ENCODE assay signal across 8 cellular contexts in the genomic region with DNA sequence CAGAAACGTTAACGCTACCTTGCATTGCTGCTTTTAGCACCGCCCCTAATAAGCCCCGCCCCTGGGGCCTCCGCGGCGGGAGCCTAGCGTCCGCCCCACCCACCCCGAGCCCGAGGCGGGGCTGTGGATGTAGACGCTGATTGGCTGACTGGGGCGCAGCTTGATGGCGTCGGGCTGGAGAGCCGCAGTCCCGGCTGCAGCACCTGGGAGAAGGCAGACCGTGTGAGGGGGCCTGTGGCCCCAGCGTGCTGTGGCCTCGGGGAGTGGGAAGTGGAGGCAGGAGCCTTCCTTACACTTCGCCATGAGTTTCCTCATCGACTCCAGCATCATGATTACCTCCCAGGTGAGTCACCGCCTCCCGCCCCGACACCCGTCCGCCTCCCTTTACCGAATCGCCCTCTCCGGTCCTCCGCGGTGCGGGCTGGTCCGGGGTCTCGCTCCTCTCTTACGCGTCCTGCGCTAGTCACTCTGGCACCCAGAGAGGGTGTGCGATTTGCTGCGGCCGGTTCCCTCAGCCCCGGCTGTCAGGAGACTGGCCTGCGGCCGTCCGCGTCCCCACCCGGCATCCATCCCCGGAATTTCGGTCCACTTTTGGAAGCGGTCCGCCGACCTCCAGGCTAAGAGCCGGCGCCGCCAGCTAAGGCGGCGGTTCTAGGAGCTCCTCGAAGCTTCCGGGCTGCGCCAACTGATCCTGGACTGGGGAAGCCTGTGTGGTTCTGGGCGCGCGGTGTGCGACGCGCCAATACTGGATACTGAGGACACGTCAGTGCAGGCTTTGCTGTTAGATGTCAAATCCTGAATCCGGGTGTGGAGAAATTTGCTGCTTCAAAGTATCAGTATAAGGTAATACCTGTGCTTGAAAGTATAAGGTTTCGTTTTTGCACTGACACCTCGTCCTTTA. TPM values are rescaled to one million over a fixed set of nuclear protein-coding genes. Genes with fewer than 3 reads are reported as not detected.
DNase-seq lines count a peak whose midpoint lies in the region; ATAC-seq and TF ChIP-seq lines count a peak whose summit lies in the region.
"Not testable (repeated sequence)": the region's sequence is repeated elsewhere in the genome, so short reads cannot be mapped to it uniquely, and the experiment has no call there.

A gene (plus strand): TSS at position 156 of the 901 bp plus-strand sequence. CDS start 146 bp downstream, at position 302.

- not testable (repeated sequence) for H3K9me3 Mint-ChIP-seq in activated T-cell treated with anti-CD3 and anti-CD28 coated beads, Interleukin-2, amount 50 U/mL, for 24 hours

- CTCF ChIA-PET in PC-9 (lab: Charles Lee): not testable (repeated sequence)

- POLR2A ChIA-PET in PC-9 (lab: Charles Lee; ENCODE audit: unreplicated experiment): not testable (repeated sequence)

- H3F3A ChIP-seq in PC-9 (ENCODE audit: insufficient read depth, low read depth): not testable (repeated sequence)

- peak within 1 kb of the TSS; percentile 78 for H3K4me2 ChIP-seq in PC-9

- H2AFZ ChIP-seq in PC-9: peak within 1 kb of the TSS; percentile 74

- DNase-seq in DMS153 (lab: John Stamatoyannopoulos, UW): peak; percentile 88
- peak; percentile 85 for DNase-seq in Jurkat, Clone E6-1 (ENCODE audit: low read depth, low spot score)
- peak; percentile 80 to 94 for DNase-seq in PC-9
- peak; percentile 98 for DNase-seq in activated T-cell treated with anti-CD3 and anti-CD28 coated beads, Interleukin-2, amount 50 U/mL, for 24 hours
- DNase-seq in stimulated activated CD8-positive, alpha-beta memory T cell treated with anti-CD3 and anti-CD28 coated beads, Interleukin-7, amount 100 ng/mL, for 24 hours (ENCODE audit: low read depth): peak; percentile 91

- TF ChIP-seq CTCF in PC-9 (conservative IDR thresholded peaks at IDR 0.05): not testable (repeated sequence)

- not testable (repeated sequence) for H3K27ac ChIP-seq in PC-9
- H3K27ac ChIP-seq in muscle layer of colon (ENCODE audit: low read depth, low read length): peak within 1 kb of the TSS; percentile 72

- peak within 1 kb of the TSS; percentile 73 for H3K4me3 ChIP-seq in Jurkat, Clone E6-1 (ENCODE audit: low read length)
- H3K4me3 ChIP-seq in PC-9 (peak within 1 kb of the TSS; percentile 81; the same call in 1 of the 2 replicates), muscle layer of colon (ENCODE audit: low read depth in 1 of 2, low read length in 2 of 2) (peak within 1 kb of the TSS; percentile 66 to 74)

- peak within 1 kb of the TSS; percentile 92 for H3K27ac Mint-ChIP-seq in activated T-cell treated with anti-CD3 and anti-CD28 coated beads, Interleukin-2, amount 50 U/mL, for 24 hours

- H4K20me1 ChIP-seq in PC-9 (ENCODE audit: insufficient read depth): not testable (repeated sequence)

- not testable (repeated sequence) for H3K9me2 ChIP-seq in PC-9 (ENCODE audit: insufficient read depth)

- H3K4me1 Mint-ChIP-seq in activated T-cell treated with anti-CD3 and anti-CD28 coated beads, Interleukin-2, amount 50 U/mL, for 24 hours (ENCODE audit: low read depth): peaks cover 31% of the 10 kb centered on the region

- H3K36me3 ChIP-seq in PC-9 (ENCODE audit: low read depth); muscle layer of colon (ENCODE audit: insufficient read depth, low read length): not testable (repeated sequence)

- H3K27me3 Mint-ChIP-seq in activated T-cell treated with anti-CD3 and anti-CD28 coated beads, Interleukin-2, amount 50 U/mL, for 24 hours: not testable (repeated sequence)

- BruUV-seq in PC-9 (replicated peaks; lab: Mats Ljungman, UMichigan): TSS peak; percentile 46

- intact Hi-C loops in PC-9 (cut with micrococcal nuclease; ENCODE audit: unreplicated experiment): not testable (repeated sequence)

- not testable (repeated sequence) for H3K36me3 Mint-ChIP-seq in activated T-cell treated with anti-CD3 and anti-CD28 coated beads, Interleukin-2, amount 50 U/mL, for 24 hours (ENCODE audit: low read depth)

- ATAC-seq in GM21619 (IDR thresholded peaks at IDR 0.05; ENCODE audit: unreplicated experiment): peak; percentile 93
- peak; percentile 100 for ATAC-seq in esophagus mucosa

- peaks cover 17% of the 10 kb centered on the region for H3K79me2 ChIP-seq in PC-9 (ENCODE audit: low read depth)

- H3K9ac ChIP-seq in muscle layer of colon (ENCODE audit: low read length): not testable (repeated sequence)

- not testable (repeated sequence) for H3K9me3 ChIP-seq in PC-9 (ENCODE audit: insufficient read depth, low read depth); muscle layer of colon (ENCODE audit: low read length)

- H3K4me1 ChIP-seq in PC-9 (replicated peaks; ENCODE audit: insufficient read depth); muscle layer of colon (ENCODE audit: insufficient read depth, low read length): not testable (repeated sequence)

- not testable (repeated sequence) for H3K27me3 ChIP-seq in PC-9 (ENCODE audit: insufficient read depth, low read depth); muscle layer of colon (ENCODE audit: control insufficient read depth in 1 of 2, insufficient read depth in 2 of 2, low read length in 2 of 2)

- peak within 1 kb of the TSS; percentile 84 for H3K4me3 Mint-ChIP-seq in activated T-cell treated with anti-CD3 and anti-CD28 coated beads, Interleukin-2, amount 50 U/mL, for 24 hours

RNA-seq across cellular contexts. Expression of the gene that starts here (rescaled TPM):
- polyA plus RNA-seq in Jurkat, Clone E6-1 (2012; ENCODE audit: insufficient read depth, insufficient read length): 24.0 TPM
- total RNA-seq in PC-9 (2021) (20.4 and 22.5 TPM in 2 replicates), esophagus mucosa (13.5 TPM)
